ENCODE assay signal across 2 cellular contexts in genomic region chr2:179437430-179437829, GRCh38.
TF ChIP-seq lines count a peak whose summit lies in the region.

No MANE protein-coding gene starts in this region.

TF ChIP-seq in SK-N-SH treated with all-trans-retinoic acid at 6 μM for 48 hours, 23 proteins besides CTCF, POLR2A, EP300 and RAD21 (continued from another document):
- TF ChIP-seq OSR1 (CRISPR knock-in tag; IDR thresholded peaks at IDR 0.05) (no peak), ISL1 (CRISPR knock-in tag; IDR thresholded peaks at IDR 0.05) (peak; percentile 60), ESRRG (CRISPR knock-in tag; IDR thresholded peaks at IDR 0.05) (no peak), TSHZ2 (CRISPR knock-in tag; IDR thresholded peaks at IDR 0.05) (peak; percentile 53; the same call in 1 of the 2 replicates), TCF4 (CRISPR knock-in tag; IDR thresholded peaks at IDR 0.05; ENCODE audit: borderline replicate concordance) (peak; percentile 84)

TF ChIP-seq in SK-N-SH, 30 proteins besides CTCF, POLR2A, EP300 and RAD21 (continued from another document):
- TF ChIP-seq NFIC (IDR thresholded peaks at IDR 0.05; ENCODE audit: borderline replicate concordance): no peak
- TF ChIP-seq MAX (IDR thresholded peaks at IDR 0.05; ENCODE audit: low read depth): no peak
- no peak for TF ChIP-seq GABPA (IDR thresholded peaks at IDR 0.05; ENCODE audit: low read depth)
- TF ChIP-seq PBX3 (IDR thresholded peaks at IDR 0.05): no peak
- no peak for TF ChIP-seq ELF1 (IDR thresholded peaks at IDR 0.05)
- TF ChIP-seq FOXJ3 (CRISPR knock-in tag; IDR thresholded peaks at IDR 0.05): no peak
- TF ChIP-seq ZBTB33 (IDR thresholded peaks at IDR 0.05; ENCODE audit: borderline replicate concordance, low read depth): no peak
- no peak for TF ChIP-seq YY1 (IDR thresholded peaks at IDR 0.05; ENCODE audit: low read depth)
